ENCODE assay signal across 1 cellular context in the genomic region with DNA sequence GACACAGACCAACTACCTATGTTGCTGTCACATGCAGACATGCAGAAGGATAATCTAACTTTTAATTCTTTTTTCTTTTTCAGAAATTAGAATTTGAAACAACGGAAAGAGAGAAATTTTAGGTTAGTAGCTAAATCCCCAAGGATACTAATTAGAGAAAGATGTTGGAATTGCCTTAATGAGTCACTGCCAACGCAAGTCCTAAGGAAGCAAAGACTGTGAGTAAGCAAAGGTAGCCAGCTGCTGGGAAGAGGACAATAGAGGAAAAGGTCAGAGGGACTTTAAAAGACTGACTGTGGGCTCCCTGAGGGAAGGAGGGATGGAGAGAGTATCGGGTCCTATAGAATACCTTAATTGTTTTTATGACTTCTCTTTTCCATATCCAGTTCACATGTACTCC.
TF ChIP-seq lines count a peak whose summit lies in the region.

No MANE protein-coding gene starts in this region.

TF ChIP-seq in IMR-90, 13 proteins besides CTCF, POLR2A, EP300 and RAD21:
- TF ChIP-seq CHD1 (IDR thresholded peaks at IDR 0.05; ENCODE audit: low read depth, low read length), result no peak
- no peak for TF ChIP-seq MAZ (IDR thresholded peaks at IDR 0.05; ENCODE audit: borderline replicate concordance, low read depth, low read length)
- TF ChIP-seq, protein P1, sequence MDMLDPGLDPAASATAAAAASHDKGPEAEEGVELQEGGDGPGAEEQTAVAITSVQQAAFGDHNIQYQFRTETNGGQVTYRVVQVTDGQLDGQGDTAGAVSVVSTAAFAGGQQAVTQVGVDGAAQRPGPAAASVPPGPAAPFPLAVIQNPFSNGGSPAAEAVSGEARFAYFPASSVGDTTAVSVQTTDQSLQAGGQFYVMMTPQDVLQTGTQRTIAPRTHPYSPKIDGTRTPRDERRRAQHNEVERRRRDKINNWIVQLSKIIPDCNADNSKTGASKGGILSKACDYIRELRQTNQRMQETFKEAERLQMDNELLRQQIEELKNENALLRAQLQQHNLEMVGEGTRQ (IDR thresholded peaks at IDR 0.05; ENCODE audit: low read depth, low read length), result no peak
- TF ChIP-seq, protein P2, sequence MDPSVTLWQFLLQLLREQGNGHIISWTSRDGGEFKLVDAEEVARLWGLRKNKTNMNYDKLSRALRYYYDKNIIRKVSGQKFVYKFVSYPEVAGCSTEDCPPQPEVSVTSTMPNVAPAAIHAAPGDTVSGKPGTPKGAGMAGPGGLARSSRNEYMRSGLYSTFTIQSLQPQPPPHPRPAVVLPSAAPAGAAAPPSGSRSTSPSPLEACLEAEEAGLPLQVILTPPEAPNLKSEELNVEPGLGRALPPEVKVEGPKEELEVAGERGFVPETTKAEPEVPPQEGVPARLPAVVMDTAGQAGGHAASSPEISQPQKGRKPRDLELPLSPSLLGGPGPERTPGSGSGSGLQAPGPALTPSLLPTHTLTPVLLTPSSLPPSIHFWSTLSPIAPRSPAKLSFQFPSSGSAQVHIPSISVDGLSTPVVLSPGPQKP (IDR thresholded peaks at IDR 0.05; ENCODE audit: borderline replicate concordance, low read depth, low read length), result no peak
- no peak for TF ChIP-seq RFX5 (IDR thresholded peaks at IDR 0.05; ENCODE audit: low read depth, low read length)
- no peak for TF ChIP-seq MAFK (IDR thresholded peaks at IDR 0.05; ENCODE audit: low read depth, low read length)
- 0 out of 2 replicates have a peak, but pooled peaks have one; percentile 8 for TF ChIP-seq CEBPB (IDR thresholded peaks at IDR 0.05; ENCODE audit: low read depth, low read length)
- TF ChIP-seq BHLHE40 (IDR thresholded peaks at IDR 0.05; ENCODE audit: low read depth, low read length), result no peak
- TF ChIP-seq RCOR1 (IDR thresholded peaks at IDR 0.05; ENCODE audit: insufficient replicate concordance, low read length), result no peak
- TF ChIP-seq FOS (IDR thresholded peaks at IDR 0.05; ENCODE audit: low read depth, low read length), result peak; percentile 83
- peak; percentile 40; the same call in 1 of the 2 replicates for TF ChIP-seq NFE2L2 (IDR thresholded peaks at IDR 0.05; ENCODE audit: low read depth, low read length)
- no peak for TF ChIP-seq SMC3 (IDR thresholded peaks at IDR 0.05; ENCODE audit: low read depth, low read length)
- no peak for TF ChIP-seq MXI1 (IDR thresholded peaks at IDR 0.05; ENCODE audit: borderline replicate concordance, low read depth, low read length)
